8 cellular contexts compared by ENCODE assay signal in genomic region chr16:21708533-21709115, GRCh38. TPM values are rescaled to one million over a fixed set of nuclear protein-coding genes. Genes with fewer than 3 reads are reported as not detected.
DNase-seq lines count a peak whose midpoint lies in the region; ATAC-seq and TF ChIP-seq lines count a peak whose summit lies in the region.

No MANE protein-coding gene starts in this region.

- no peaks in the 10 kb centered on the region for H3K9me3 ChIP-seq in endodermal cell (ENCODE audit: control insufficient read depth, low read length)

- intact Hi-C loops in CD14-positive monocyte (cut with micrococcal nuclease): loop anchor here (2.0 to 5.0 kb wide), 4 partner anchors 46 to 124 kb away; partner anchors contain the start of gene OTOA (in 1 of the 2)

- H3K4me3 Mint-ChIP-seq in CD14-positive monocyte (peak overlapping the region in 1 of 2 donors; percentile 53), endodermal cell (no peak overlapping the region)

- H3K9ac ChIP-seq in endodermal cell (ENCODE audit: extremely low read depth, low read length, poor library complexity, severe bottlenecking): no peak overlapping the region

- peaks cover 0 to 3% (median 0%) of the 10 kb centered on the region in 7 donors for H3K9me3 Mint-ChIP-seq in CD14-positive monocyte
- H3K9me3 Mint-ChIP-seq in endodermal cell: no peaks in the 10 kb centered on the region

- ATAC-seq in HG02884 (IDR thresholded peaks at IDR 0.05; ENCODE audit: unreplicated experiment): no peak

- H3K27ac ChIP-seq in HL-60 (replicated peaks) (no peak overlapping the region), endodermal cell (ENCODE audit: low read depth, low read length) (no peak overlapping the region)

- H3K36me3 Mint-ChIP-seq in CD14-positive monocyte (no peaks in the 10 kb centered on the region), endodermal cell (ENCODE audit: low read depth) (no peaks in the 10 kb centered on the region)

- H3K4me3 ChIP-seq in HL-60 (replicated peaks; ENCODE audit: insufficient read depth, low read length) (no peak overlapping the region), endodermal cell (ENCODE audit: low read length) (no peak overlapping the region)

- H3K4me1 Mint-ChIP-seq in CD14-positive monocyte: peaks cover 11% of the 10 kb centered on the region
- H3K4me1 Mint-ChIP-seq in endodermal cell: no peaks in the 10 kb centered on the region

- H3K27me3 ChIP-seq in HL-60 (ENCODE audit: insufficient read depth, poor library complexity, severe bottlenecking) (peaks cover 2% of the 10 kb centered on the region), endodermal cell (ENCODE audit: control insufficient read depth, insufficient read depth, low read length, poor library complexity, severe bottlenecking) (no peaks in the 10 kb centered on the region)

- peak; percentile 79 for DNase-seq in CD14-positive monocyte (ENCODE audit: low spot score)
- peak; percentile 59 to 80 for DNase-seq in HL-60 (ENCODE audit: low read depth in 1 of 2, low spot score in 1 of 2)
- peak; percentile 54 for DNase-seq in NK-92 treated with Interleukin-12 subunit alpha and Interleukin-12 subunit beta, amount 100 ng/mL, for 24 hours (lab: John Stamatoyannopoulos, UW)
- DNase-seq in activated CD8-positive, alpha-beta memory T cell treated with anti-CD3 and anti-CD28 coated beads for 4 hours (ENCODE audit: low read depth in 2 of 2): peak; percentile 71 to 74
- DNase-seq in endodermal cell: peak; percentile 88
- peak; percentile 84 for DNase-seq in mucosa of gallbladder (ENCODE audit: low spot score)
- DNase-seq in stimulated activated CD8-positive, alpha-beta memory T cell treated with anti-CD3 and anti-CD28 coated beads, Interleukin-4, amount 100 ng/mL, for 48 hours: peak; percentile 95

- H3K27me3 Mint-ChIP-seq in CD14-positive monocyte (ENCODE audit: low read depth in 3 of 3): peaks cover 3 to 5% (median 4%) of the 10 kb centered on the region in 3 donors
- H3K27me3 Mint-ChIP-seq in endodermal cell (ENCODE audit: insufficient read depth): no peaks in the 10 kb centered on the region

- H3K27ac Mint-ChIP-seq in CD14-positive monocyte (no peak overlapping the region), endodermal cell (no peak overlapping the region)

- H3K4me1 ChIP-seq in endodermal cell (ENCODE audit: control insufficient read depth, insufficient read depth, low read length): no peaks in the 10 kb centered on the region

- TF ChIP-seq CTCF in CD14-positive monocyte (IDR thresholded peaks at IDR 0.05) (peak; percentile 83), HL-60 (IDR thresholded peaks at IDR 0.05; ENCODE audit: insufficient read depth, low read length) (peak; percentile 65), endodermal cell (conservative IDR thresholded peaks at IDR 0.05) (peak; percentile 91)

- WGBS in endodermal cell (ENCODE audit: insufficient coverage in 1 of 2, insufficient read length in 1 of 2), 2 experiments: 26 to 28% methylated on average over 4 to 9 of the region's 10 CpGs

- no peaks in the 10 kb centered on the region for H3K36me3 ChIP-seq in endodermal cell (ENCODE audit: control insufficient read depth, insufficient read depth, low read length)

RNA-seq across cellular contexts. Expression of gene OTOA, which starts 44.9 kb away (rescaled TPM):
- polyA plus RNA-seq in CD14-positive monocyte: under 1 TPM; 0.21 to 0.23 TPM
- under 1 TPM; 0.07 to 0.09 TPM for total RNA-seq in endodermal cell
- 0.18 TPM for polyA plus RNA-seq in endodermal cell (2013, experiment 1 of 2)
- polyA plus RNA-seq in endodermal cell (2013, experiment 2 of 2): 0.17 TPM
- 0.46 TPM for total RNA-seq in mucosa of gallbladder

RNA-seq across cellular contexts. Expression of gene IGSF6, which starts 56.2 kb away (rescaled TPM):
- 100 to 1,000 TPM; 159 to 276 TPM for polyA plus RNA-seq in CD14-positive monocyte
- total RNA-seq in endodermal cell (not detected), mucosa of gallbladder (11.5 TPM)
- not detected for polyA plus RNA-seq in endodermal cell (2013, experiment 1 of 2)
- not detected for polyA plus RNA-seq in endodermal cell (2013, experiment 2 of 2)

Comparison
In these comparisons a context has a peak if more than half of its experiments do, and no peak if none do; other contexts are left out.
1. RNA of gene IGSF6, which starts 56.2 kb away (total RNA-seq): 11.5 TPM in mucosa of gallbladder (single experiment); not detected in endodermal cell; every median in the first group is over 10 times any median in the second.
2. Peak in every context shown above with its lines, with median percentiles within 50 percentile points of each other: DNase-seq and CTCF ChIP-seq.